18 cellular contexts compared by ENCODE assay signal in genomic region chr1:218425647-218426342, GRCh38.
DNase-seq lines count a peak whose midpoint lies in the region; ATAC-seq, FAIRE-seq and TF ChIP-seq lines count a peak whose summit lies in the region.
"Had no signal": no experiment of that assay in that cellular context is flagged by ENCODE, and none has a peak within 500 bp of the region (broad histone marks: within the 10 kb centered on the region; RNA-seq: fewer than 3 reads in every experiment).

No MANE protein-coding gene starts in this region.

- peak overlapping the region; percentile 68 for H3K4me2 ChIP-seq in A549

- no peak for TF ChIP-seq POLR2A in A549 (IDR thresholded peaks at IDR 0.05; ENCODE audit: low read length)

- H3K4me3 ChIP-seq in A549, result no peak overlapping the region
- H3K4me3 ChIP-seq in astrocyte of the spinal cord (ENCODE audit: low read depth, low read length), result no peak overlapping the region
- H3K4me3 ChIP-seq in cardiac muscle cell, result no peak overlapping the region
- H3K4me3 ChIP-seq: uterus had no signal

- 31% methylated on average over 5 of the region's 5 CpGs for WGBS in A549 (ENCODE audit: missing lambda C conversion rate)

- TF ChIP-seq CTCF in A549 (IDR thresholded peaks at IDR 0.05), result no peak
- no peak for TF ChIP-seq CTCF in HFFc6 (IDR thresholded peaks at IDR 0.05)
- no peak for TF ChIP-seq CTCF in astrocyte of the spinal cord (IDR thresholded peaks at IDR 0.05; ENCODE audit: low read depth, low read length)
- no peak for TF ChIP-seq CTCF in cardiac muscle cell (IDR thresholded peaks at IDR 0.05; ENCODE audit: low read depth, low read length)
- no peak for TF ChIP-seq CTCF in activated CD8-positive, alpha-beta T cell treated with anti-CD3 and anti-CD28 coated beads for 36 hours (IDR thresholded peaks at IDR 0.05)

- no peaks in the 10 kb centered on the region for H3K9me3 Mint-ChIP-seq in HFFc6
- H3K9me3 Mint-ChIP-seq in activated CD8-positive, alpha-beta T cell treated with anti-CD3 and anti-CD28 coated beads for 36 hours, result no peaks in the 10 kb centered on the region

- intact Hi-C loops in activated CD8-positive, alpha-beta T cell treated with anti-CD3 and anti-CD28 coated beads for 36 hours (cut with micrococcal nuclease), result no loop called here

- no peaks in the 10 kb centered on the region for H3K27me3 Mint-ChIP-seq in HFFc6 (ENCODE audit: insufficient read depth)
- H3K27me3 Mint-ChIP-seq in activated CD8-positive, alpha-beta T cell treated with anti-CD3 and anti-CD28 coated beads for 36 hours, result peaks cover 2% of the 10 kb centered on the region

- H3K4me1 Mint-ChIP-seq in HFFc6 (ENCODE audit: low read depth), result peaks cover 24% of the 10 kb centered on the region
- no peaks in the 10 kb centered on the region for H3K4me1 Mint-ChIP-seq in activated CD8-positive, alpha-beta T cell treated with anti-CD3 and anti-CD28 coated beads for 36 hours (ENCODE audit: low read depth)

- peaks cover 31% of the 10 kb centered on the region for H3K36me3 ChIP-seq in cardiac muscle cell
- H3K36me3 ChIP-seq: neutrophil, uterus had no signal

- TF ChIP-seq EP300 in A549 (IDR thresholded peaks at IDR 0.05), result peak; percentile 33 to 57; a peak in 1 of 5 replicates

- peak; percentile 81 to 86 for ATAC-seq in A549
- no peak for ATAC-seq in activated CD8-positive, alpha-beta T cell treated with anti-CD3 and anti-CD28 coated beads for 36 hours
- ATAC-seq in HG02642 (IDR thresholded peaks at IDR 0.05; ENCODE audit: poor library complexity, unreplicated experiment), result no peak

- H3K27ac ChIP-seq in A549 (peak overlapping the region; percentile 68 to 86), cardiac muscle cell (peak overlapping the region; percentile 56)
- H3K27ac ChIP-seq: neutrophil, uterus had no signal

- no peak overlapping the region for H3K4me3 Mint-ChIP-seq in HFFc6
- H3K4me3 Mint-ChIP-seq in activated CD8-positive, alpha-beta T cell treated with anti-CD3 and anti-CD28 coated beads for 36 hours, result no peak overlapping the region

- in situ Hi-C loops in astrocyte of the spinal cord (cut with HindIII; ENCODE audit: low sequenced_read_pairs), result no loop called here

- H3K4me1 ChIP-seq in A549, result peaks cover 49% of the 10 kb centered on the region
- peaks cover 21% of the 10 kb centered on the region for H3K4me1 ChIP-seq in cardiac muscle cell (ENCODE audit: low read depth)
- H3K4me1 ChIP-seq: uterus had no signal

- FAIRE-seq in A549 (lab: Jason Lieb, UNC), result peak; percentile 88
- FAIRE-seq: colon had no signal

- POLR2A ChIA-PET in A549 (lab: Yijun Ruan, JAX), result no interaction called here
- POLR2A ChIA-PET in activated CD8-positive, alpha-beta T cell treated with anti-CD3 and anti-CD28 coated beads for 36 hours (lab: Charles Lee), result no interaction called here

- DNase-seq in A549 (ENCODE audit: low read depth in 1 of 2, low spot score in 1 of 2), result peak; percentile 35 to 75
- peak; percentile 54 for DNase-seq in HFFc6
- peak; percentile 60 for DNase-seq in astrocyte of the spinal cord (ENCODE audit: low read depth, low spot score)
- DNase-seq in cardiac muscle cell (ENCODE audit: low read depth in 1 of 2, low spot score in 1 of 2), result peak in 1 of 2 donors; percentile 83
- DNase-seq in DMS153 (lab: John Stamatoyannopoulos, UW), result no peak
- DNase-seq in activated CD8-positive, alpha-beta T cell treated with anti-CD3 and anti-CD28 coated beads for 36 hours, result no peak
- DNase-seq in RPMI8226, result no peak
- DNase-seq: activated CD4-positive, alpha-beta T cell treated with anti-CD3 and anti-CD28 coated beads for 4 hours; activated effector memory CD4-positive, alpha-beta T cell treated with Interleukin-2 at 50 U/mL for 16 hours; AML-193; NCI-H1930; NK-92 treated with Interleukin-12 subunit alpha and Interleukin-12 subunit beta, amount 100 ng/mL, for 24 hours; stimulated activated CD8-positive, alpha-beta memory T cell treated with anti-CD3 and anti-CD28 coated beads, Interleukin-4, amount 100 ng/mL, for 48 hours; T-helper 1 cell had no signal

- no peaks in the 10 kb centered on the region for H3K36me3 Mint-ChIP-seq in HFFc6 (ENCODE audit: low read depth)
- H3K36me3 Mint-ChIP-seq in activated CD8-positive, alpha-beta T cell treated with anti-CD3 and anti-CD28 coated beads for 36 hours (ENCODE audit: low read depth), result no peaks in the 10 kb centered on the region

- H3K27ac Mint-ChIP-seq in HFFc6, result peak overlapping the region; percentile 27
- H3K27ac Mint-ChIP-seq in activated CD8-positive, alpha-beta T cell treated with anti-CD3 and anti-CD28 coated beads for 36 hours, result no peak overlapping the region

- TF ChIP-seq RAD21 in A549 (conservative IDR thresholded peaks at IDR 0.05 in 1 of 2, IDR thresholded peaks at IDR 0.05 in 1 of 2), result no peak

- H3K27me3 ChIP-seq in cardiac muscle cell, result no peaks in the 10 kb centered on the region
- H3K27me3 ChIP-seq: neutrophil, uterus had no signal

- CTCF ChIA-PET in A549 (lab: Yijun Ruan, JAX), result no interaction called here
- CTCF ChIA-PET in activated CD8-positive, alpha-beta T cell treated with anti-CD3 and anti-CD28 coated beads for 36 hours (lab: Charles Lee), result no interaction called here

- H3K9me3 ChIP-seq in A549 (no peaks in the 10 kb centered on the region), cardiac muscle cell (ENCODE audit: low read depth) (no peaks in the 10 kb centered on the region)
- H3K9me3 ChIP-seq: neutrophil, uterus had no signal

TF ChIP-seq in A549, 52 proteins besides CTCF, POLR2A, EP300 and RAD21:
- TF ChIP-seq KDM1A (IDR thresholded peaks at IDR 0.05; ENCODE audit: low read depth), result no peak
- TF ChIP-seq SMC3 (IDR thresholded peaks at IDR 0.05), result no peak
- TF ChIP-seq PHF8 (IDR thresholded peaks at IDR 0.05; ENCODE audit: borderline replicate concordance, low read depth), result no peak
- TF ChIP-seq CEBPB (IDR thresholded peaks at IDR 0.05), result peak; percentile 70 to 79
- peak; percentile 48; the same call in 1 of the 2 replicates for TF ChIP-seq MAX (IDR thresholded peaks at IDR 0.05)
- TF ChIP-seq FOSL2 (IDR thresholded peaks at IDR 0.05), result 0 out of 2 replicates have a peak, but pooled peaks have one; percentile 26
- TF ChIP-seq FOSL2 (CRISPR knock-in tag; IDR thresholded peaks at IDR 0.05), result peak; percentile 46
- no peak for TF ChIP-seq RNF2 (IDR thresholded peaks at IDR 0.05; ENCODE audit: borderline replicate concordance, low read depth)
- TF ChIP-seq RFX5 (IDR thresholded peaks at IDR 0.05), result no peak
- no peak for TF ChIP-seq HOXB5 (CRISPR knock-in tag; IDR thresholded peaks at IDR 0.05)
- peak; percentile 21 for TF ChIP-seq JUNB (IDR thresholded peaks at IDR 0.05)
- no peak for TF ChIP-seq HOXA7 (CRISPR knock-in tag; IDR thresholded peaks at IDR 0.05)
TF ChIP-seq in A549: peak in this region for 4.

Comparison
In these comparisons a context has a peak if more than half of its experiments do, and no peak if none do; other contexts are left out.
1. ATAC-seq: peak in A549 (2 of 2); none in activated CD8-positive, alpha-beta T cell treated with anti-CD3 and anti-CD28 coated beads for 36 hours (single experiment) and HG02642 (single experiment).
2. DNase-seq: peak in A549 (2 of 2), HFFc6 (single experiment) and astrocyte of the spinal cord (single experiment); none in DMS153 (single experiment), activated CD8-positive, alpha-beta T cell treated with anti-CD3 and anti-CD28 coated beads for 36 hours (single experiment) and RPMI8226 (single experiment).